12 cellular contexts compared by ENCODE assay signal in the genomic region with DNA sequence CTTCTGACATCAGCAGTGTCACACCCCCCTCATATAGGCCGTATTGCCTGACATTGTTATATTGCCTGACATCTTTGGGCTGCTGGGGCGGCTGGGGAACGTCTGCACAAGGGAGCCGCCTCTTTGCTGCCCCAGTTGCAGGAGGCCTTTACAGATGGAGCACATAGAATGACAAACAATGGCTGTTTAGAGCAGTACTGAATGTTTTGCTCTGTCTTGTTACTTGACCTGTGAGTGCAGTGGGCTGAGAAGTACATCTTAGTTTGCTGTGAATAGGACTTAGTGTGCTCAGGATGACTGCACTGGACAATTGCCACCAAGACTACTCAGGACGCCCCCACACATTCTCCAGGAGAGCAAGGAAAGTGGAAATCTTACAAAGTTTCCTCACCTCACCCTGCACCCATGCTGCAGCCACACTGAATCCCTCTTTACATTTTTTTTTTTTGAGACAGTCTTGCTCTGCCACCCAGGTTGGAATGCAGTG.
DNase-seq lines count a peak whose midpoint lies in the region; ATAC-seq and TF ChIP-seq lines count a peak whose summit lies in the region.
"Had no signal": no experiment of that assay in that cellular context is flagged by ENCODE, and none has a peak within 500 bp of the region (broad histone marks: within the 10 kb centered on the region; RNA-seq: fewer than 3 reads in every experiment).

No MANE protein-coding gene starts in this region.

- no peaks in the 10 kb centered on the region for H3K27me3 ChIP-seq in naive thymus-derived CD4-positive, alpha-beta T cell (ENCODE audit: control insufficient read depth in 2 of 2, insufficient read depth in 2 of 2, low read length in 2 of 2)
- no peaks in the 10 kb centered on the region for H3K27me3 ChIP-seq in foreskin keratinocyte

- H3K36me3 Mint-ChIP-seq in HFFc6 (ENCODE audit: low read depth) (no peaks in the 10 kb centered on the region), MCF 10A (ENCODE audit: insufficient read depth, unreplicated experiment) (no peaks in the 10 kb centered on the region), type B pancreatic cell (no peaks in the 10 kb centered on the region)
- H3K36me3 Mint-ChIP-seq in naive thymus-derived CD4-positive, alpha-beta T cell = no peaks in the 10 kb centered on the region
- H3K36me3 Mint-ChIP-seq: CD4-positive, CD25-positive, alpha-beta regulatory T cell had no signal

- H3K9me3 Mint-ChIP-seq in HFFc6 (no peaks in the 10 kb centered on the region), MCF 10A (ENCODE audit: unreplicated experiment) (no peaks in the 10 kb centered on the region), type B pancreatic cell (no peaks in the 10 kb centered on the region)
- H3K9me3 Mint-ChIP-seq in naive thymus-derived CD4-positive, alpha-beta T cell = no peaks in the 10 kb centered on the region

- intact Hi-C loops in MCF 10A (cut with micrococcal nuclease) = no loop called here
- intact Hi-C loops in naive thymus-derived CD4-positive, alpha-beta T cell (cut with micrococcal nuclease) = no loop called here

- H3K4me3 Mint-ChIP-seq in HFFc6 (peak overlapping the region; percentile 39; the same call in 1 of the 2 replicates), MCF 10A (ENCODE audit: unreplicated experiment) (no peak overlapping the region), type B pancreatic cell (no peak overlapping the region)
- H3K4me3 Mint-ChIP-seq in naive thymus-derived CD4-positive, alpha-beta T cell = no peak overlapping the region
- H3K4me3 Mint-ChIP-seq: CD4-positive, CD25-positive, alpha-beta regulatory T cell had no signal

- H3K9me3 ChIP-seq in naive thymus-derived CD4-positive, alpha-beta T cell (ENCODE audit: control insufficient read depth in 2 of 3, low read length in 3 of 3) = no peaks in the 10 kb centered on the region

- peaks cover 65% of the 10 kb centered on the region for H3K4me1 Mint-ChIP-seq in HFFc6 (ENCODE audit: low read depth)
- H3K4me1 Mint-ChIP-seq in MCF 10A (ENCODE audit: insufficient read depth, unreplicated experiment) = peaks cover 48% of the 10 kb centered on the region
- H3K4me1 Mint-ChIP-seq in naive thymus-derived CD4-positive, alpha-beta T cell = peaks cover 0 to 13% (median 0%) of the 10 kb centered on the region in 7 donors
- H3K4me1 Mint-ChIP-seq in type B pancreatic cell (ENCODE audit: unreplicated experiment) = peaks cover 36% of the 10 kb centered on the region

- BruUV-seq in MCF 10A (replicated peaks; lab: Mats Ljungman, UMichigan) = no TSS peak

- H3K27ac Mint-ChIP-seq in HFFc6 (peak overlapping the region; percentile 78), MCF 10A (ENCODE audit: low read depth, unreplicated experiment) (no peak overlapping the region), type B pancreatic cell (no peak overlapping the region)
- no peak overlapping the region for H3K27ac Mint-ChIP-seq in naive thymus-derived CD4-positive, alpha-beta T cell
- H3K27ac Mint-ChIP-seq: CD4-positive, CD25-positive, alpha-beta regulatory T cell had no signal

- CTCF ChIA-PET in MCF 10A (lab: Yijun Ruan, JAX) = interaction anchor here (0.8 kb wide), 1 partner anchor 58 kb away, joined by 3 read pairs; no protein-coding TSS in a partner anchor
- CTCF ChIA-PET in naive thymus-derived CD4-positive, alpha-beta T cell (lab: Charles Lee) = no interaction called here

- POLR2A ChIA-PET in MCF 10A (lab: Yijun Ruan, JAX) = interaction anchor here (0.6 to 1.1 kb wide), 2 partner anchors 58 to 1119 kb away, joined by 3 to 4 read pairs; no protein-coding TSS in a partner anchor
- POLR2A ChIA-PET in naive thymus-derived CD4-positive, alpha-beta T cell (lab: Charles Lee) = no interaction called here

- DNase-seq in AG10803 (ENCODE audit: low read depth) = peak; percentile 60
- peak; percentile 24 for DNase-seq in HFFc6
- peak; percentile 74 for DNase-seq in MCF 10A (ENCODE audit: unreplicated experiment)
- no peak for DNase-seq in naive thymus-derived CD4-positive, alpha-beta T cell
- DNase-seq in type B pancreatic cell (ENCODE audit: extremely low spot score, unreplicated experiment) = no peak
- DNase-seq in foreskin keratinocyte = no peak
- DNase-seq in NCI-H1436 (lab: John Stamatoyannopoulos, UW) = no peak
- DNase-seq in NCI-H526 treated with DMSO at 0.1 percent for 48 hours (lab: John Stamatoyannopoulos, UW) = no peak
- DNase-seq: CD4-positive, CD25-positive, alpha-beta regulatory T cell; KG1; NCI-H1930; stimulated activated naive CD4-positive, alpha-beta T cell had no signal

- TF ChIP-seq CTCF in AG10803 (conservative IDR thresholded peaks at IDR 0.05; ENCODE audit: low read length) (no peak), HFFc6 (IDR thresholded peaks at IDR 0.05) (no peak), MCF 10A (IDR thresholded peaks at IDR 0.05; ENCODE audit: unreplicated experiment) (no peak), type B pancreatic cell (conservative IDR thresholded peaks at IDR 0.05) (no peak), foreskin keratinocyte (conservative IDR thresholded peaks at IDR 0.05) (no peak)

- H3K27me3 Mint-ChIP-seq in HFFc6 (ENCODE audit: insufficient read depth) = peaks cover 4% of the 10 kb centered on the region
- H3K27me3 Mint-ChIP-seq in MCF 10A (ENCODE audit: insufficient read depth, unreplicated experiment) = no peaks in the 10 kb centered on the region
- peaks cover 6 to 32% (median 22%) of the 10 kb centered on the region in 5 donors for H3K27me3 Mint-ChIP-seq in naive thymus-derived CD4-positive, alpha-beta T cell
- H3K27me3 Mint-ChIP-seq in type B pancreatic cell = peaks cover 24% of the 10 kb centered on the region

- no peaks in the 10 kb centered on the region for H3K4me1 ChIP-seq in naive thymus-derived CD4-positive, alpha-beta T cell (ENCODE audit: control insufficient read depth in 2 of 2, insufficient read depth in 2 of 2, low read length in 2 of 2)
- H3K4me1 ChIP-seq in foreskin keratinocyte = no peaks in the 10 kb centered on the region

- H3K27ac ChIP-seq in naive thymus-derived CD4-positive, alpha-beta T cell (ENCODE audit: low read depth, low read length) = no peak overlapping the region
- no peak overlapping the region for H3K27ac ChIP-seq in foreskin keratinocyte

- H3K4me3 ChIP-seq in AG10803 (ENCODE audit: low read length) = no peak overlapping the region; the same call in 1 of the 2 replicates
- H3K4me3 ChIP-seq in naive thymus-derived CD4-positive, alpha-beta T cell (ENCODE audit: low read length) = no peak overlapping the region

- ATAC-seq in naive thymus-derived CD4-positive, alpha-beta T cell = peak; percentile 59
- no peak for ATAC-seq in foreskin keratinocyte

- H3K36me3 ChIP-seq in naive thymus-derived CD4-positive, alpha-beta T cell (ENCODE audit: control insufficient read depth in 2 of 3, insufficient read depth in 3 of 3, low read length in 3 of 3) = no peaks in the 10 kb centered on the region

Comparison
In these comparisons a context has a peak if more than half of its experiments do, and no peak if none do; other contexts are left out.
1. DNase-seq: peak in AG10803 (single experiment), HFFc6 (single experiment) and MCF 10A (single experiment); none in naive thymus-derived CD4-positive, alpha-beta T cell (0 of 9), type B pancreatic cell (single experiment), foreskin keratinocyte (0 of 2), NCI-H1436 (single experiment) and NCI-H526 treated with DMSO at 0.1 percent for 48 hours (single experiment).